Comparison of ENCODE assay signal across 9 cellular contexts in the genomic region with DNA sequence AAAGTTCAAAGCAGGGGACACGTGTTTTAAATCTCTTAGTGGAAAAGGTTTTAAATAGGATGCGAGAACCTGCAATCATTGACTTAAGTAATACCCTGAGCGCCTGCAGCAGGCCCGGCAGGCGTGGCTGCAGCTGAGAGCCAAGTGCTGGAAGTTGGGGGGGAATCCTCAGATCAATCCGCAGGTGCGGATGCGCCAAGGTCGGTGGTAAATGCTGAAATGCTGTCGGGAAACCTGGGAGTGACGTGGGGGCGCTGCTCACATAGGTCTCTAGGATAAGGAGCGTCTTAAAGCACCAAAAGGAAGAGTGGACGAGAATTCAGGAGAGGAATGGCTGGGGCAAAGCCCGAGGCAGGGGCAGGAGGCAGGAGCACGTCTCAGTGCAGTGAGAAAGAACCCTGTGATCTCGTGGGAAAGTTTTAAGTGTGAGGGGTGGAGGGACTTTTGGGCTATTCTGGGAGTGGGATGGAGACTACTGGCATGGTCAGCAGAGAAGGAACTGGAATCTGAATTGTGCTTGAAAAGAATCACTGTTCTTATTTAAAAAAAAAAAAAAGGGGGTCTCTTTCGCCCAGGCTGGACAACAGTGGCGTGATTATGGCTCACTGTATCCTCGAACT. TPM values are rescaled to one million over a fixed set of nuclear protein-coding genes. Genes with fewer than 3 reads are reported as not detected.
DNase-seq lines count a peak whose midpoint lies in the region; ATAC-seq, FAIRE-seq and TF ChIP-seq lines count a peak whose summit lies in the region.
"Had no signal": no experiment of that assay in that cellular context is flagged by ENCODE, and none has a peak within 500 bp of the region (broad histone marks: within the 10 kb centered on the region; RNA-seq: fewer than 3 reads in every experiment).

No MANE protein-coding gene starts in this region.

- peak; percentile 38 for ATAC-seq in left colon
- no peak for ATAC-seq in GM18498 (IDR thresholded peaks at IDR 0.05; ENCODE audit: unreplicated experiment)

- no peaks in the 10 kb centered on the region for H3K36me3 ChIP-seq in breast epithelium

- no peak for FAIRE-seq in HTR-8/SVneo (lab: Jason Lieb, UNC)
- FAIRE-seq: TTC549 had no signal

- no peaks in the 10 kb centered on the region for H3K9me3 ChIP-seq in breast epithelium

- no peak for TF ChIP-seq POLR2A in breast epithelium (IDR thresholded peaks at IDR 0.05)

- H3K27ac ChIP-seq in breast epithelium = peak overlapping the region; percentile 80 to 90

- H3K4me1 ChIP-seq in breast epithelium = peaks cover 5 to 9% of the 10 kb centered on the region in 2 donors

- peak overlapping the region; percentile 43 to 99 (median 97) for H3K4me3 ChIP-seq in breast epithelium

- no peak for TF ChIP-seq CTCF in breast epithelium (IDR thresholded peaks at IDR 0.05)

- no peaks in the 10 kb centered on the region for H3K27me3 ChIP-seq in breast epithelium

- intact Hi-C loops in breast epithelium (cut with DNase I; ENCODE audit: low total_unique reads) = no loop called here
- intact Hi-C loops in left colon (cut with DNase I, micrococcal nuclease) = no loop called here

- DNase-seq in DMS53 treated with DMSO at 0.1 percent for 48 hours (lab: John Stamatoyannopoulos, UW; ENCODE audit: unreplicated experiment) = peak; percentile 33
- peak; percentile 48 for DNase-seq in HTR-8/SVneo (ENCODE audit: insufficient read length, low spot score)
- peak; percentile 78 for DNase-seq in RKO (ENCODE audit: low spot score)
- DNase-seq in breast epithelium (ENCODE audit: low spot score in 2 of 2) = peak in 1 of 2 donors; percentile 30
- peak; percentile 71 to 77 for DNase-seq in left colon
- peak; percentile 57 to 58 for DNase-seq in stimulated activated CD4-positive, alpha-beta T cell treated with anti-CD3 and anti-CD28 coated beads, Interleukin-2, amount 100 ng/mL, for 24 hours
- no peak for DNase-seq in pons (ENCODE audit: low spot score)

RNA-seq across cellular contexts. Expression of gene CDCA4, which starts 0.9 kb away (rescaled TPM):
- total RNA-seq in breast epithelium = 10 to 100 TPM in 2 of 3 donors, 1 to 10 TPM in 1; 5.1 to 10.4 (median 10.2) TPM
- 1 to 10 TPM; 5.2 to 6.5 TPM for total RNA-seq in left colon

RNA-seq across cellular contexts. Expression of gene CLBA1, which starts 36.2 kb away (rescaled TPM):
- total RNA-seq in breast epithelium (10 to 100 TPM in 1 of 3 donors, 1 to 10 TPM in 2; 4.5 to 17.0 (median 8.8) TPM), left colon (1 to 10 TPM; 4.2 to 6.5 TPM)

RNA-seq across cellular contexts. Expression of gene GPR132, which starts 43.5 kb away (rescaled TPM):
- total RNA-seq in breast epithelium = 1 to 10 TPM; 1.3 to 2.9 (median 1.8) TPM
- total RNA-seq in left colon = 1 to 10 TPM in 1 of 2 donors, under 1 TPM in 1; 0.73 to 3.4 TPM

RNA-seq across cellular contexts. Expression of gene AHNAK2, which starts 43.6 kb away (rescaled TPM):
- total RNA-seq in breast epithelium (10 to 100 TPM; 15.1 to 46.7 (median 19.3) TPM), left colon (10 to 100 TPM in 1 of 2 donors, 1 to 10 TPM in 1; 3.2 to 23.4 TPM)
